Comparison of ENCODE assay signal across 25 cellular contexts in the genomic region with DNA sequence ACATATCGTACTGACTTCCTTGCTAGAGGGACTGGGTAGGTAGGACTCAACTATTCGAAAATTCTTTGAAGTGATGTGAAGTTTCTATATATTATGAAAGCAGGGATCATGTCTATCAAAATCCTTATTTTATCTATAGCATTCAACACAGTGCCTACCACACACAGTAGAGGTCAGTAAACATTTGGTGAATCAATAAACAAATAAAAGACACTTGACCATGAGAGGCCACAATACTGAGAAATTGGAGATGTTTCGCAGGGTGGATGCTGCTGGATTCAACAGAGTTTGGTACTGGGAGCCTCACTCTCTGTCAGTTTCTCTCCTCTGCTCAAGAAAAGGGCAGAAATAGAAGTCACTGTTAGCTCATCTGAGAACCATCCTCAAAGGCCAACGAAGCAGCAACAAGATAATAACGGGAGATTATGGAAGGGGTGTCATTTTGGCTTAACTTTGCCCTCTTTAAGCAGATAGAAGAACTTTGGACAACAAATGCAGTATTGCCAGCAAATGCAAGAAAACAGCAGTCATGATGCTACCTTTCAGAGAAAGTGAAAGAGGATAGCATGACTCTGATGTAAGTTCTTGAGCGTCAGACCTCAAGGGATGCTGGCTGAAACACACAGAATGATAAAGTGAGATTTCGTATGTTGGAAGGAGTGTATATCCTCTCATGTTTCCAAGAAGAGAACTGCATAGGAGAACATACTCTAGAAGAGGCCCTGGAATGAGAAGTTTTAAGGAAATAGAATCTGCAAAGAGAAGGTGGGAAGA.
"Had no signal": no experiment of that assay in that cellular context is flagged by ENCODE, and none has a peak within 500 bp of the region (broad histone marks: within the 10 kb centered on the region; RNA-seq: fewer than 3 reads in every experiment).

No MANE protein-coding gene starts in this region.

- H3K9ac ChIP-seq: KMS-11 had no signal

- H3K9me3 Mint-ChIP-seq: activated CD8-positive, alpha-beta T cell treated with anti-CD3 and anti-CD28 coated beads for 36 hours; activated T-helper 2 cell treated with anti-CD3 and anti-CD28 coated beads, Interferon-gamma antibody, Interleukin-2, Interleukin-4, amounts not matched to agents 10 μg/mL and 5 μg/mL and 100 μg/mL, durations not matched to agents 14 hours and 24 hours and 36 hours; T-helper 1 cell treated with Interleukin-12 subunit alpha and Interleukin-12 subunit beta and Interleukin-4 antibody, amounts not matched to agents 30 μg/mL and 1 μg/mL, for 36 hours had no signal

- H3K9me3 ChIP-seq: breast epithelium, Peyer's patch, SJSA1 had no signal

- DNase-seq: activated CD4-positive, alpha-beta T cell treated with anti-CD3 and anti-CD28 coated beads for 4 hours; activated CD8-positive, alpha-beta memory T cell treated with anti-CD3 and anti-CD28 coated beads, Interleukin-2, amount 50 U/mL, for 4 hours; activated CD8-positive, alpha-beta T cell treated with anti-CD3 and anti-CD28 coated beads for 36 hours; activated naive CD4-positive, alpha-beta T cell treated with anti-CD3 and anti-CD28 coated beads, Interleukin-2, amount 50 U/mL, for 16 hours; activated T-cell treated with anti-CD3 and anti-CD28 coated beads, Interleukin-2, amount 50 U/mL, for 72 hours; aorta; caudate nucleus; MV-4-11; NCI-H1092 treated with DMSO at 0.1 percent for 48 hours; NCI-H1417 treated with DMSO at 0.1 percent for 48 hours; NCI-H1694; NCI-H2081; NCI-H446; NCI-H524; OCI-M1; Peyer's patch; SHP77; SW 1271 had no signal

- H3K4me3 Mint-ChIP-seq: activated CD8-positive, alpha-beta T cell treated with anti-CD3 and anti-CD28 coated beads for 36 hours; activated T-cell treated with anti-CD3 and anti-CD28 coated beads, Interleukin-2, amount 50 U/mL, for 72 hours; T-helper 1 cell treated with Interleukin-12 subunit alpha and Interleukin-12 subunit beta and Interleukin-4 antibody, amounts not matched to agents 30 μg/mL and 1 μg/mL, for 36 hours had no signal

- ATAC-seq: activated CD4-positive, CD25-positive, alpha-beta regulatory T cell treated with anti-CD3 and anti-CD28 coated beads, Interleukin-2, amount 50 U/mL, for 24 hours; activated CD8-positive, alpha-beta T cell treated with anti-CD3 and anti-CD28 coated beads for 36 hours; activated T-cell treated with anti-CD3 and anti-CD28 coated beads, Interleukin-2, amount 50 U/mL, for 72 hours; SK-N-SH treated with all-trans-retinoic acid at 6 μM for 48 hours had no signal

- H3K4me3 ChIP-seq: breast epithelium, Peyer's patch, SJSA1 had no signal

- H3K27me3 ChIP-seq: breast epithelium, Peyer's patch, SJSA1 had no signal

- H3K27ac ChIP-seq: breast epithelium, KMS-11, Peyer's patch, SJSA1 had no signal

- H3K4me2 ChIP-seq: KMS-11 had no signal

- H3K27ac Mint-ChIP-seq: activated CD8-positive, alpha-beta T cell treated with anti-CD3 and anti-CD28 coated beads for 36 hours; activated T-cell treated with anti-CD3 and anti-CD28 coated beads, Interleukin-2, amount 50 U/mL, for 72 hours; activated T-helper 2 cell treated with anti-CD3 and anti-CD28 coated beads, Interferon-gamma antibody, Interleukin-2, Interleukin-4, amounts not matched to agents 10 μg/mL and 5 μg/mL and 100 μg/mL, durations not matched to agents 14 hours and 24 hours and 36 hours; T-helper 1 cell treated with Interleukin-12 subunit alpha and Interleukin-12 subunit beta and Interleukin-4 antibody, amounts not matched to agents 30 μg/mL and 1 μg/mL, for 36 hours had no signal

- H3K36me3 ChIP-seq: breast epithelium, Peyer's patch, SJSA1 had no signal

- H3K4me1 ChIP-seq: breast epithelium, Peyer's patch, SJSA1 had no signal

- H3K27me3 Mint-ChIP-seq: activated CD8-positive, alpha-beta T cell treated with anti-CD3 and anti-CD28 coated beads for 36 hours had no signal
